ENCODE assay signal across 9 cellular contexts in the genomic region with DNA sequence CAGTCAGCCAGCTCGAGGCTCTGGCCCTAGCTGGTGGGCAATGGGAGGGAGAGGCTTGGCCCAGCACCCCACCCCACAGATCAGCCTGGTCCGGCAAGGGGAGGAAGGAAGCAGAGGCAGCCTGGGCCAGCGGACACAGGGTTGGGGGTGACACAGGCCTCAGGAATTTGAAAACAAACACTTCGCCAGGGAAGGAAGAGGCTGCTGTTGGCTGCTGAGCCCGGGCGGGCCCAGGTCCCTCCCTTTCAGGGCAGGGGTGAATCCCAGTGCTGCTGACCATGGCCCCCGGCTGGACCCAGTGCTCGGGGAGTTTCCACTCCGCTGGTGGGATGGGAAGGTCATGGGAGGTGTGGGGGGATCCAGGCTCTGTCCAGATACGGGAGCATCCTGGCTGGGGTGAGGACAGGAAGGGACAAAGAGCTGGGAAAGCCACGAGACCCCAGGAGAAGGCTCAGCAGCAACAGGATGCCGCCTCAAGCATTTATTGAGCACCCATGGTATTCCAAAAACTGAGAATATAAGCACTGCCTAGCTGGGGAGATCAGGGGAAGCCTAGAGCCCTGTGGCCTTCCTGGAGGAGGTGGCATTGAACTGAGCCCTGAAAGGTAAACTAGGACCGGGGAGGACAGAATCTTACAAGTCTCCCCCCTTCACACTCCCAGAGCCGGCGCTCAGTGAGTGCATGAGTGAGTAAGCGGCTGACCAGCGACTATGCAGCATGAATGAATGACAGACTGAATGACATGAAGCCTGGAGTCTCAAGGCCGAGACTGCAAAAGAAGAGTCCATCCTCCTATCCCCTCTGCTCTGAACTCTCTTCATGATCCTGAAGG. TPM values are rescaled to one million over a fixed set of nuclear protein-coding genes. Genes with fewer than 3 reads are reported as not detected.
DNase-seq lines count a peak whose midpoint lies in the region; ATAC-seq and TF ChIP-seq lines count a peak whose summit lies in the region.
"Had no signal": no experiment of that assay in that cellular context is flagged by ENCODE, and none has a peak within 500 bp of the region (broad histone marks: within the 10 kb centered on the region; RNA-seq: fewer than 3 reads in every experiment).

No MANE protein-coding gene starts in this region.

- H3K27ac ChIP-seq in RWPE1 = peak overlapping the region; percentile 98

- POLR2A ChIA-PET in RWPE1 (lab: Yijun Ruan, JAX; ENCODE audit: low non-redundant PET) = interaction anchor here (0.6 to 0.9 kb wide), 2 partner anchors 26 to 329 kb away, joined by 3 to 5 read pairs; a partner anchor contains a TSS
- POLR2A ChIA-PET in activated CD4-positive, alpha-beta T cell treated with anti-CD3 and anti-CD28 coated beads, Interleukin-2, amount 10 ng/mL, durations not matched to agents 7 days and 5 days (lab: Charles Lee) = interaction anchor here (1.0 kb wide), 1 partner anchor 102 kb away, joined by 3 read pairs; no protein-coding TSS in a partner anchor

- H3K27me3 ChIP-seq in neuron (ENCODE audit: insufficient read depth, low read length) = no peaks in the 10 kb centered on the region

- no peaks in the 10 kb centered on the region for H3K27me3 Mint-ChIP-seq in activated CD4-positive, alpha-beta T cell treated with anti-CD3 and anti-CD28 coated beads, Interleukin-2, amount 10 ng/mL, durations not matched to agents 7 days and 5 days

- H3K4me1 ChIP-seq in neuron (ENCODE audit: insufficient read depth, low read length) = peaks cover 10% of the 10 kb centered on the region

- H3K4me3 Mint-ChIP-seq in activated CD4-positive, alpha-beta T cell treated with anti-CD3 and anti-CD28 coated beads, Interleukin-2, amount 10 ng/mL, durations not matched to agents 7 days and 5 days = no peak overlapping the region

- no peaks in the 10 kb centered on the region for H3K36me3 ChIP-seq in neuron (ENCODE audit: insufficient read depth, low read length)

- TF ChIP-seq CTCF in RWPE1 (conservative IDR thresholded peaks at IDR 0.05; ENCODE audit: low read depth) (no peak), fibroblast of pulmonary artery (IDR thresholded peaks at IDR 0.05; ENCODE audit: low read length, missing control alignments) (no peak)

- ATAC-seq in HG02840 (IDR thresholded peaks at IDR 0.05; ENCODE audit: low FRiP score, unreplicated experiment) = no peak
- ATAC-seq in GM19035 (IDR thresholded peaks at IDR 0.05; ENCODE audit: unreplicated experiment) = no peak

- H3K4me3 ChIP-seq in fibroblast of pulmonary artery (replicated peaks; ENCODE audit: low read depth, low read length) (no peak overlapping the region), neuron (ENCODE audit: low read length) (no peak overlapping the region)

- peak; percentile 93 for DNase-seq in AG20443 (ENCODE audit: low spot score)
- peak; percentile 78 for DNase-seq in RWPE1 (ENCODE audit: low spot score)
- DNase-seq in fibroblast of pulmonary artery (ENCODE audit: low read depth) = peak; percentile 91
- DNase-seq in activated CD4-positive, alpha-beta T cell treated with anti-CD3 and anti-CD28 coated beads, Interleukin-2, amount 10 ng/mL, durations not matched to agents 7 days and 5 days = no peak
- DNase-seq in GM19238 (ENCODE audit: insufficient read length, low spot score) = no peak
- DNase-seq: NCI-H1092 treated with DMSO at 0.1 percent for 48 hours had no signal

- no peak overlapping the region for H3K27ac Mint-ChIP-seq in activated CD4-positive, alpha-beta T cell treated with anti-CD3 and anti-CD28 coated beads, Interleukin-2, amount 10 ng/mL, durations not matched to agents 7 days and 5 days

- CTCF ChIA-PET in RWPE1 (lab: Yijun Ruan, JAX) = interaction anchor here (1.1 to 1.4 kb wide), 2 partner anchors 100 kb away, joined by 6 to 7 read pairs; no protein-coding TSS in a partner anchor
- CTCF ChIA-PET in activated CD4-positive, alpha-beta T cell treated with anti-CD3 and anti-CD28 coated beads, Interleukin-2, amount 10 ng/mL, durations not matched to agents 7 days and 5 days (lab: Charles Lee) = interaction anchor here (1.0 to 2.0 kb wide), 3 partner anchors 35 to 163 kb away, joined by 3 to 7 read pairs (median 5); no protein-coding TSS in a partner anchor

- no peaks in the 10 kb centered on the region for H3K9me3 Mint-ChIP-seq in activated CD4-positive, alpha-beta T cell treated with anti-CD3 and anti-CD28 coated beads, Interleukin-2, amount 10 ng/mL, durations not matched to agents 7 days and 5 days

- no peaks in the 10 kb centered on the region for H3K9me3 ChIP-seq in neuron (ENCODE audit: low read length)

- peak overlapping the region; percentile 52 for H2AFZ ChIP-seq in neuron (ENCODE audit: low read depth, low read length)

- H3K36me3 Mint-ChIP-seq in activated CD4-positive, alpha-beta T cell treated with anti-CD3 and anti-CD28 coated beads, Interleukin-2, amount 10 ng/mL, durations not matched to agents 7 days and 5 days (ENCODE audit: low read depth) = no peaks in the 10 kb centered on the region

- H3K4me1 Mint-ChIP-seq in activated CD4-positive, alpha-beta T cell treated with anti-CD3 and anti-CD28 coated beads, Interleukin-2, amount 10 ng/mL, durations not matched to agents 7 days and 5 days = no peaks in the 10 kb centered on the region

RNA-seq across cellular contexts. Expression of a gene that starts 26.2 kb away (rescaled TPM):
- total RNA-seq in activated CD4-positive, alpha-beta T cell treated with anti-CD3 and anti-CD28 coated beads, Interleukin-2, amount 10 ng/mL, durations not matched to agents 7 days and 5 days = not detected

RNA-seq across cellular contexts. Expression of a gene that starts 30.3 kb away (rescaled TPM):
- 10 to 100 TPM; 10.7 to 12.1 TPM for total RNA-seq in activated CD4-positive, alpha-beta T cell treated with anti-CD3 and anti-CD28 coated beads, Interleukin-2, amount 10 ng/mL, durations not matched to agents 7 days and 5 days

RNA-seq across cellular contexts. Expression of a gene that starts 54.9 kb away (rescaled TPM):
- total RNA-seq in activated CD4-positive, alpha-beta T cell treated with anti-CD3 and anti-CD28 coated beads, Interleukin-2, amount 10 ng/mL, durations not matched to agents 7 days and 5 days = 1 to 10 TPM; 6.4 to 6.8 TPM

Comparison
In these comparisons a context has a peak if more than half of its experiments do, and no peak if none do; other contexts are left out.
1. DNase-seq: peak in AG20443 (single experiment), RWPE1 (single experiment) and fibroblast of pulmonary artery (single experiment); none in activated CD4-positive, alpha-beta T cell treated with anti-CD3 and anti-CD28 coated beads, Interleukin-2, amount 10 ng/mL, durations not matched to agents 7 days and 5 days (single experiment) and GM19238 (single experiment).